Comparison of ENCODE assay signal across 8 cellular contexts in genomic region chr7:138097064-138097741, GRCh38. TPM values are rescaled to one million over a fixed set of nuclear protein-coding genes. Genes with fewer than 3 reads are reported as not detected.
DNase-seq lines count a peak whose midpoint lies in the region; ATAC-seq and TF ChIP-seq lines count a peak whose summit lies in the region.

No MANE protein-coding gene starts in this region.

- DNase-seq in BJ (ENCODE audit: low read depth) (no peak), NCI-H69 (lab: John Stamatoyannopoulos, UW) (peak; percentile 25), dermis blood vessel endothelial cell (peak; percentile 40), thyroid gland (peak; percentile 9 to 12), retina (no peak)
- no peak for DNase-seq in central memory CD4-positive, alpha-beta T cell

- H3K27me3 ChIP-seq in BJ (ENCODE audit: control insufficient read depth, insufficient read depth, low read length) (no peaks in the 10 kb centered on the region), thyroid gland (no peaks in the 10 kb centered on the region)

- CTCF ChIA-PET in BJ (lab: Yijun Ruan, JAX) = no interaction called here

- H3K9me3 ChIP-seq in thyroid gland = no peaks in the 10 kb centered on the region

- POLR2A ChIA-PET in BJ (lab: Charles Lee) = no interaction called here

- H3K4me3 ChIP-seq in BJ (ENCODE audit: low read depth, low read length) (no peak overlapping the region), thyroid gland (replicated peaks in 1 of 3) (no peak overlapping the region)

- H3K4me1 ChIP-seq in thyroid gland = no peaks in the 10 kb centered on the region

- TF ChIP-seq POLR2A in thyroid gland (IDR thresholded peaks at IDR 0.05) = no peak

- TF ChIP-seq CTCF in BJ (IDR thresholded peaks at IDR 0.05; ENCODE audit: insufficient read depth, low read depth, low read length) (0 out of 2 replicates have a peak, but pooled peaks have one; percentile 14), thyroid gland (IDR thresholded peaks at IDR 0.05) (peak in 2 of 6 experiments; percentile 5 to 21)

- intact Hi-C loops in thyroid gland (cut with DNase I) = no loop called here

- ATAC-seq in GM19351 (IDR thresholded peaks at IDR 0.05; ENCODE audit: unreplicated experiment) (peak; percentile 94), HG02973 (IDR thresholded peaks at IDR 0.05; ENCODE audit: unreplicated experiment) (no peak)

- WGBS in thyroid gland, 2 donors = 84 to 85% methylated on average over 3 of the region's 3 CpGs

- H3K36me3 ChIP-seq in BJ (ENCODE audit: control insufficient read depth, insufficient read depth, low read length) = no peaks in the 10 kb centered on the region
- H3K36me3 ChIP-seq in thyroid gland = no peaks in the 10 kb centered on the region

- H3K27ac ChIP-seq in thyroid gland = no peak overlapping the region

RNA-seq across cellular contexts. Expression of gene AKR1D1, which starts 20.9 kb away (rescaled TPM):
- not detected in 2 replicates for polyA plus RNA-seq in BJ (2011; rRNA removed)
- polyA minus RNA-seq in BJ (2011; rRNA and poly(A)+ RNA removed) = not detected in 2 replicates
- total RNA-seq in dermis blood vessel endothelial cell = not detected in 2 replicates
- not detected for total RNA-seq in thyroid gland

Comparison
In these comparisons a context has a peak if more than half of its experiments do, and no peak if none do; other contexts are left out.
1. DNase-seq: peak in NCI-H69 (single experiment), dermis blood vessel endothelial cell (single experiment) and thyroid gland (2 of 2); none in BJ (single experiment), central memory CD4-positive, alpha-beta T cell (single experiment) and retina (single experiment).